Comparison of ENCODE assay signal across 8 cellular contexts in the genomic region with DNA sequence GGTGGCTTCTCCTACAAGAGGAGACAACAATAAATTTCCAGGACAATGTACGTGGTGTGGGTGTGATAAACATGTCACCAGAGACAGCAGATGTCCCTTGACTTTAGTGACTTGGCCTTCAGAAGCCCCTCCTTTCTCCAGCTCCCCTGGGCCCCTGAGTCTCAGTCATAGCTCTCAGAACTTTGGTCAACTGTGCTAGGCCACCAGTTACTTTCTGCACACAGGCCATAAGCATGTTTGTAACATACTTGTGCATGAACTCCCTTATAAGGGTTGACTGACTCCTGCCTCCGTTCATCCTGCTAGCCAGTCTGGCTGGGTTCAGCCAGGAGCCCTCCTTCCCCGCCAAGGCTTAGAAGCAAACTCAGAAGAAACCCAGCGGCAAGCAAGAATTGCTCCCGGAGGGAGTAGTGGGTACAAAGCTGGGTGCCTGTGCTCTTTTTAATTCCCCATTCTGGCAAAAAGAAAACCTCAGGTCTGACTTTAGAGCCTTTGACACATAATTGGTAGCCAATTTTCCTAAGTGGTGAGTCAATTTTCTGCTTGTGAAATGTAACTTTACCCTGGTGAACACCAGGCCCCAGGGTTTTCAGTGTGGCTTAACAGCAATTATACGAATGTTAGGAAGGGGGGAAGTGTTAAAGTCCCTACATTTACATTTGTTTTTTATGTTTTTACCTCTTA. TPM values are rescaled to one million over a fixed set of nuclear protein-coding genes. Genes with fewer than 3 reads are reported as not detected.
A peak's percentile ranks its signal among the peaks of the same experiment; 100 is the strongest.
DNase-seq lines count a peak whose midpoint lies in the region; ATAC-seq and TF ChIP-seq lines count a peak whose summit lies in the region.

No MANE protein-coding gene starts in this region.

- H3K9me3 ChIP-seq in HUES6 (ENCODE audit: control insufficient read depth, insufficient read depth, low read depth, low read length) (no peaks in the 10 kb centered on the region), breast epithelium (no peaks in the 10 kb centered on the region), ovary (no peaks in the 10 kb centered on the region)

- H3K27ac ChIP-seq in HUES6 (ENCODE audit: low read depth, low read length) = no peak overlapping the region
- peak overlapping the region; percentile 71 to 88 for H3K27ac ChIP-seq in breast epithelium
- H3K27ac ChIP-seq in ovary = peak overlapping the region; percentile 58 to 76
- no peak overlapping the region for H3K27ac ChIP-seq in RWPE1

- POLR2A ChIA-PET in RWPE1 (lab: Yijun Ruan, JAX; ENCODE audit: low non-redundant PET) = no interaction called here

- peak overlapping the region; percentile 34 for H3K4me3 ChIP-seq in HUES6 (ENCODE audit: low read depth, low read length)
- peak overlapping the region; percentile 20 to 46 (median 26) for H3K4me3 ChIP-seq in breast epithelium
- no peak overlapping the region for H3K4me3 ChIP-seq in ovary

- CTCF ChIA-PET in RWPE1 (lab: Yijun Ruan, JAX) = no interaction called here

- peak; percentile 58 for ATAC-seq in GM21390 (IDR thresholded peaks at IDR 0.05; ENCODE audit: unreplicated experiment)

- intact Hi-C loops in breast epithelium (cut with DNase I; ENCODE audit: low total_unique reads) = no loop called here
- intact Hi-C loops in ovary (cut with DNase I) = loop anchor here in 2 of 4 donors (5.0 kb wide), 2 partner anchors 47 to 348 kb away; a partner anchor contains a TSS

- H3K27me3 ChIP-seq in HUES6 (ENCODE audit: control insufficient read depth, insufficient read depth, low read length) = peaks cover 86% of the 10 kb centered on the region
- H3K27me3 ChIP-seq in breast epithelium = no peaks in the 10 kb centered on the region
- no peaks in the 10 kb centered on the region for H3K27me3 ChIP-seq in ovary

- H3K36me3 ChIP-seq in HUES6 (ENCODE audit: control insufficient read depth, insufficient read depth, low read length) (no peaks in the 10 kb centered on the region), breast epithelium (no peaks in the 10 kb centered on the region), ovary (no peaks in the 10 kb centered on the region)

- no peak overlapping the region for H3K9ac ChIP-seq in HUES6 (ENCODE audit: low read length)

- TF ChIP-seq EP300 in ovary (IDR thresholded peaks at IDR 0.05) = no peak

- WGBS in ovary, 3 donors = 57 to 72% (median 63%) methylated on average over 6 of the region's 6 CpGs

- TF ChIP-seq POLR2A in breast epithelium (IDR thresholded peaks at IDR 0.05) (no peak), ovary (IDR thresholded peaks at IDR 0.05) (no peak)

- H3K4me1 ChIP-seq in HUES6 (ENCODE audit: control insufficient read depth, insufficient read depth, low read length) = peaks cover 23% of the 10 kb centered on the region
- no peaks in the 10 kb centered on the region for H3K4me1 ChIP-seq in breast epithelium
- H3K4me1 ChIP-seq in ovary (ENCODE audit: insufficient read depth) = peaks cover 10% of the 10 kb centered on the region

- DNase-seq in EH (ENCODE audit: low read depth) (peak; percentile 53), breast epithelium (ENCODE audit: low spot score in 2 of 2) (no peak), ovary (peak in 1 of 5 donors; percentile 38), RWPE1 (ENCODE audit: low spot score) (no peak), nucleus accumbens (lab: John Stamatoyannopoulos, UW) (no peak)
- no peak for DNase-seq in stimulated activated CD4-positive, alpha-beta T cell treated with anti-CD3 and anti-CD28 coated beads, Interleukin-2, amount 100 ng/mL, for 48 hours

- TF ChIP-seq CTCF in breast epithelium (IDR thresholded peaks at IDR 0.05) (no peak), ovary (IDR thresholded peaks at IDR 0.05) (no peak), RWPE1 (conservative IDR thresholded peaks at IDR 0.05; ENCODE audit: low read depth) (no peak)

RNA-seq across cellular contexts. Expression of a gene that starts 49.2 kb away (rescaled TPM):
- total RNA-seq in breast epithelium = 10 to 100 TPM; 15.2 to 89.0 (median 40.3) TPM
- 10 to 100 TPM in 6 of 7 donors, 1 to 10 TPM in 1; 6.7 to 51.0 (median 26.1) TPM for total RNA-seq in ovary
- 10 to 100 TPM; 11.9 to 22.6 TPM for polyA plus RNA-seq in ovary

Comparison
In these comparisons a context has a peak if more than half of its experiments do, and no peak if none do; other contexts are left out.
1. H3K27ac ChIP-seq: peak in breast epithelium (2 of 2) and ovary (2 of 2); none in HUES6 (single experiment) and RWPE1 (single experiment).